ENCODE assay signal across 22 cellular contexts in genomic region chr11:78690588-78690987, GRCh38.
"Had no signal": no experiment of that assay in that cellular context is flagged by ENCODE, and none has a peak within 500 bp of the region (broad histone marks: within the 10 kb centered on the region; RNA-seq: fewer than 3 reads in every experiment).

No MANE protein-coding gene starts in this region.

- H3K4me3 Mint-ChIP-seq: activated CD8-positive, alpha-beta T cell treated with anti-CD3 and anti-CD28 coated beads for 36 hours; activated naive CD8-positive, alpha-beta T cell; activated T-cell treated with anti-CD3 and anti-CD28 coated beads, Interleukin-2, amount 50 U/mL, for 72 hours; effector memory CD8-positive, alpha-beta T cell; naive B cell; stimulated activated naive B cell treated with anti-CD40 and anti-IgM and Interleukin-4, amounts not matched to agents 10 μg/mL and 1 μg/mL and 100 μg/mL, for 72 hours; WTC11 had no signal

- H3K4me3 ChIP-seq: left lung, skin epidermis, tibial nerve, uterus had no signal

- DNase-seq: activated CD4-positive, alpha-beta T cell treated with anti-CD3 and anti-CD28 coated beads for 4 hours; activated CD8-positive, alpha-beta T cell treated with anti-CD3 and anti-CD28 coated beads for 36 hours; activated gamma-delta T cell treated with Interleukin-2 at 50 U/mL for 16 hours; activated T-cell treated with anti-CD3 and anti-CD28 coated beads, Interleukin-2, amount 50 U/mL, for 72 hours; brain microvascular endothelial cell; dermis blood vessel endothelial cell; effector memory CD8-positive, alpha-beta T cell; islet precursor cell; left lung; mammary epithelial cell; naive B cell; stimulated activated CD4-positive, alpha-beta T cell treated with anti-CD3 and anti-CD28 coated beads, Interleukin-15, amount 100 ng/mL, for 24 hours; stimulated activated CD4-positive, alpha-beta T cell treated with anti-CD3 and anti-CD28 coated beads, Interleukin-4, amount 100 ng/mL, for 1 hour; stimulated activated naive B cell treated with anti-CD40 and anti-IgM and Interleukin-4, amounts not matched to agents 10 μg/mL and 1 μg/mL and 100 μg/mL, for 72 hours; substantia nigra; uterus had no signal

- H3K9me3 Mint-ChIP-seq: activated CD8-positive, alpha-beta T cell treated with anti-CD3 and anti-CD28 coated beads for 36 hours; activated T-cell treated with anti-CD3 and anti-CD28 coated beads, Interleukin-2, amount 50 U/mL, for 72 hours; effector memory CD8-positive, alpha-beta T cell; naive B cell; stimulated activated naive B cell treated with anti-CD40 and anti-IgM and Interleukin-4, amounts not matched to agents 10 μg/mL and 1 μg/mL and 100 μg/mL, for 72 hours had no signal

- H3K9me3 ChIP-seq: left lung, tibial nerve, uterus had no signal

- H3K27ac ChIP-seq: brain microvascular endothelial cell, epithelial cell of prostate, left lung, parathyroid adenoma, skin epidermis, tibial nerve, uterus had no signal

- H3K4me1 Mint-ChIP-seq: naive B cell; stimulated activated naive B cell treated with anti-CD40 and anti-IgM and Interleukin-4, amounts not matched to agents 10 μg/mL and 1 μg/mL and 100 μg/mL, for 72 hours had no signal

- ATAC-seq: activated CD8-positive, alpha-beta T cell treated with anti-CD3 and anti-CD28 coated beads for 36 hours; activated T-cell treated with anti-CD3 and anti-CD28 coated beads, Interleukin-2, amount 50 U/mL, for 72 hours; effector memory CD8-positive, alpha-beta T cell; left lung; stimulated activated naive B cell treated with anti-CD40 and anti-IgM and Interleukin-4, amounts not matched to agents 10 μg/mL and 1 μg/mL and 100 μg/mL, for 72 hours had no signal

- H3K36me3 Mint-ChIP-seq: activated naive CD8-positive, alpha-beta T cell; stimulated activated naive B cell treated with anti-CD40 and anti-IgM and Interleukin-4, amounts not matched to agents 10 μg/mL and 1 μg/mL and 100 μg/mL, for 72 hours had no signal

- H3K27me3 ChIP-seq: brain microvascular endothelial cell, left lung, tibial nerve, uterus had no signal

- H3K27ac Mint-ChIP-seq: activated CD8-positive, alpha-beta T cell treated with anti-CD3 and anti-CD28 coated beads for 36 hours; activated naive CD8-positive, alpha-beta T cell; activated T-cell treated with anti-CD3 and anti-CD28 coated beads, Interleukin-2, amount 50 U/mL, for 72 hours; effector memory CD8-positive, alpha-beta T cell; naive B cell; stimulated activated naive B cell treated with anti-CD40 and anti-IgM and Interleukin-4, amounts not matched to agents 10 μg/mL and 1 μg/mL and 100 μg/mL, for 72 hours; WTC11 had no signal

- H3K36me3 ChIP-seq: brain microvascular endothelial cell, left lung, tibial nerve, uterus had no signal

- H3K4me1 ChIP-seq: left lung, parathyroid adenoma, tibial nerve, uterus had no signal
